20 cellular contexts compared by ENCODE assay signal in the genomic region with DNA sequence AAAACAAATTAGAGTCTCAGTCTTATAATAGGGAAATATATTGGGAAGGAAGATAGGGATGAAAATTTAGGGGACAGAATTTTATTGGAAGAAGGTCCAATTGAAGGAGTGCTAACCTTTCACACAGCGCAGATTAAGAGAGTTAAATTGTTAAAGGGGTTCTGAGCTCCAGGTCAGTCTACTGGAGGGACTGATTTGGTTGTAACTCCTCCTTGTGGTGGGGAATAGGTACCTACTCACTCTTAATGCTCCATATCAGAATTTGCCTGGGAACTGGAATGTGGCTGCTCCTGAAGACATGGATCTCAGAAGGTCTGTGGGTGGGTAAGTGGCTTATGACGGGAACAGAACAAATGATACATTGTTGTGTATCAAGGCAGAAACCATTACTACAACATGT.
DNase-seq lines count a peak whose midpoint lies in the region; ATAC-seq and TF ChIP-seq lines count a peak whose summit lies in the region.
"Had no signal": no experiment of that assay in that cellular context is flagged by ENCODE, and none has a peak within 500 bp of the region (broad histone marks: within the 10 kb centered on the region; RNA-seq: fewer than 3 reads in every experiment).

No MANE protein-coding gene starts in this region.

- H3K36me3 ChIP-seq in kidney epithelial cell (ENCODE audit: control insufficient read depth, insufficient read depth, low read length): no peaks in the 10 kb centered on the region
- H3K36me3 ChIP-seq: gastroesophageal sphincter, HAP-1 had no signal

- DNase-seq in HEK293T (ENCODE audit: extremely low spot score) (peak; percentile 39), astrocyte of the cerebellum (ENCODE audit: low read depth) (no peak), kidney epithelial cell (ENCODE audit: low read depth) (no peak), NCI-H2107 treated with DMSO at 0.1 percent for 48 hours (lab: John Stamatoyannopoulos, UW; ENCODE audit: unreplicated experiment) (no peak), kidney glomerular epithelial cell (lab: John Stamatoyannopoulos, UW) (no peak)
- DNase-seq in activated CD4-positive, alpha-beta T cell treated with anti-CD3 and anti-CD28 coated beads, Interleukin-2, amount 50 U/mL, for 48 hours: no peak
- DNase-seq: activated CD4-positive, alpha-beta T cell treated with anti-CD3 and anti-CD28 coated beads, Interleukin-2, amount 10 ng/mL, durations not matched to agents 7 days and 5 days; activated naive CD8-positive, alpha-beta T cell treated with anti-CD3 and anti-CD28 coated beads, Interleukin-2, amount 10 ng/mL, durations not matched to agents 7 days and 5 days; activated T-cell treated with anti-CD3 and anti-CD28 coated beads, Interleukin-2, amount 50 U/mL, for 24 hours; immature natural killer cell; retina; SIG-M5; substantia nigra had no signal

- CTCF ChIA-PET in HEK293T (lab: Yijun Ruan, JAX): interaction anchor here (0.5 to 1.6 kb wide), 3 partner anchors 48 to 63 kb away, joined by 4 to 7 read pairs (median 4); no protein-coding TSS in a partner anchor

- H3K36me3 Mint-ChIP-seq in activated T-helper 17 cell treated with anti-CD3 and anti-CD28 coated beads, Interleukin-2, amount 50 U/mL, for 72 hours (ENCODE audit: low read depth): no peaks in the 10 kb centered on the region
- H3K36me3 Mint-ChIP-seq: activated naive CD8-positive, alpha-beta T cell treated with anti-CD3 and anti-CD28 coated beads, Interleukin-2, amount 10 ng/mL, durations not matched to agents 7 days and 5 days; CD14-positive monocyte; immature natural killer cell; mesothelial cell of epicardium had no signal

- no peak for ATAC-seq in activated T-helper 17 cell treated with anti-CD3 and anti-CD28 coated beads, Interleukin-2, amount 50 U/mL, for 72 hours (replicated peaks)
- ATAC-seq: gastroesophageal sphincter had no signal

- no peak overlapping the region for H3K27ac Mint-ChIP-seq in activated T-helper 17 cell treated with anti-CD3 and anti-CD28 coated beads, Interleukin-2, amount 50 U/mL, for 72 hours
- H3K27ac Mint-ChIP-seq: activated CD4-positive, alpha-beta T cell treated with anti-CD3 and anti-CD28 coated beads, Interleukin-2, amount 10 ng/mL, durations not matched to agents 7 days and 5 days; activated naive CD8-positive, alpha-beta T cell treated with anti-CD3 and anti-CD28 coated beads, Interleukin-2, amount 10 ng/mL, durations not matched to agents 7 days and 5 days; activated T-cell treated with anti-CD3 and anti-CD28 coated beads, Interleukin-2, amount 50 U/mL, for 24 hours; CD14-positive monocyte; immature natural killer cell; mesothelial cell of epicardium had no signal

- H3K9me3 Mint-ChIP-seq in activated T-helper 17 cell treated with anti-CD3 and anti-CD28 coated beads, Interleukin-2, amount 50 U/mL, for 72 hours: peaks cover 24% of the 10 kb centered on the region
- H3K9me3 Mint-ChIP-seq: activated CD4-positive, alpha-beta T cell treated with anti-CD3 and anti-CD28 coated beads, Interleukin-2, amount 10 ng/mL, durations not matched to agents 7 days and 5 days; mesothelial cell of epicardium had no signal

- H3K27me3 ChIP-seq in kidney epithelial cell (ENCODE audit: control insufficient read depth, insufficient read depth, low read length): no peaks in the 10 kb centered on the region
- H3K27me3 ChIP-seq: gastroesophageal sphincter had no signal

- H3K4me1 Mint-ChIP-seq in activated T-helper 17 cell treated with anti-CD3 and anti-CD28 coated beads, Interleukin-2, amount 50 U/mL, for 72 hours: no peaks in the 10 kb centered on the region
- H3K4me1 Mint-ChIP-seq: activated CD4-positive, alpha-beta T cell treated with anti-CD3 and anti-CD28 coated beads, Interleukin-2, amount 10 ng/mL, durations not matched to agents 7 days and 5 days; activated naive CD8-positive, alpha-beta T cell treated with anti-CD3 and anti-CD28 coated beads, Interleukin-2, amount 10 ng/mL, durations not matched to agents 7 days and 5 days; CD14-positive monocyte; central memory CD8-positive, alpha-beta T cell; immature natural killer cell had no signal

- POLR2A ChIA-PET in HEK293T (lab: Yijun Ruan, JAX): no interaction called here

- in situ Hi-C loops in astrocyte of the cerebellum (cut with HindIII; ENCODE audit: low sequenced_read_pairs): no loop called here

- H3K27me3 Mint-ChIP-seq in activated T-helper 17 cell treated with anti-CD3 and anti-CD28 coated beads, Interleukin-2, amount 50 U/mL, for 72 hours: no peaks in the 10 kb centered on the region
- H3K27me3 Mint-ChIP-seq: activated CD4-positive, alpha-beta T cell treated with anti-CD3 and anti-CD28 coated beads, Interleukin-2, amount 10 ng/mL, durations not matched to agents 7 days and 5 days; activated naive CD8-positive, alpha-beta T cell treated with anti-CD3 and anti-CD28 coated beads, Interleukin-2, amount 10 ng/mL, durations not matched to agents 7 days and 5 days; activated T-cell treated with anti-CD3 and anti-CD28 coated beads, Interleukin-2, amount 50 U/mL, for 24 hours; central memory CD8-positive, alpha-beta T cell had no signal

- H3K4me3 ChIP-seq in astrocyte of the cerebellum (ENCODE audit: low read depth, low read length) (no peak overlapping the region), kidney epithelial cell (ENCODE audit: low read depth, low read length) (no peak overlapping the region)
- H3K4me3 ChIP-seq: gastroesophageal sphincter, HAP-1 had no signal

- H3K4me3 Mint-ChIP-seq in activated T-helper 17 cell treated with anti-CD3 and anti-CD28 coated beads, Interleukin-2, amount 50 U/mL, for 72 hours: no peak overlapping the region
- H3K4me3 Mint-ChIP-seq: activated CD4-positive, alpha-beta T cell treated with anti-CD3 and anti-CD28 coated beads, Interleukin-2, amount 10 ng/mL, durations not matched to agents 7 days and 5 days; activated naive CD8-positive, alpha-beta T cell treated with anti-CD3 and anti-CD28 coated beads, Interleukin-2, amount 10 ng/mL, durations not matched to agents 7 days and 5 days; activated T-cell treated with anti-CD3 and anti-CD28 coated beads, Interleukin-2, amount 50 U/mL, for 24 hours; CD14-positive monocyte; central memory CD8-positive, alpha-beta T cell; immature natural killer cell; mesothelial cell of epicardium had no signal

- H3K27ac ChIP-seq in C4-2B: no peak overlapping the region
- H3K27ac ChIP-seq: gastroesophageal sphincter had no signal

- TF ChIP-seq CTCF in C4-2B (conservative IDR thresholded peaks at IDR 0.05): peak; percentile 16
- peak; percentile 21 for TF ChIP-seq CTCF in astrocyte of the cerebellum (IDR thresholded peaks at IDR 0.05; ENCODE audit: low read depth, low read length, missing control alignments)
- peak; percentile 6 for TF ChIP-seq CTCF in kidney epithelial cell (IDR thresholded peaks at IDR 0.05; ENCODE audit: insufficient read depth, low read length, poor library complexity, severe bottlenecking)

TF ChIP-seq in HEK293T, 16 proteins besides CTCF, POLR2A, EP300 and RAD21:
- TF ChIP-seq NFRKB (IDR thresholded peaks at IDR 0.05): no peak
- no peak for TF ChIP-seq FOXA1 (IDR thresholded peaks at IDR 0.05)
- no peak for TF ChIP-seq LEF1 (IDR thresholded peaks at IDR 0.05; ENCODE audit: borderline replicate concordance)
- TF ChIP-seq FOXK2 (IDR thresholded peaks at IDR 0.05): no peak
- no peak for TF ChIP-seq L3MBTL2 (conservative IDR thresholded peaks at IDR 0.05)
- no peak for TF ChIP-seq TARDBP (IDR thresholded peaks at IDR 0.05)
- no peak for TF ChIP-seq BHLHE40 (IDR thresholded peaks at IDR 0.05; ENCODE audit: borderline replicate concordance)
- TF ChIP-seq, protein P1, sequence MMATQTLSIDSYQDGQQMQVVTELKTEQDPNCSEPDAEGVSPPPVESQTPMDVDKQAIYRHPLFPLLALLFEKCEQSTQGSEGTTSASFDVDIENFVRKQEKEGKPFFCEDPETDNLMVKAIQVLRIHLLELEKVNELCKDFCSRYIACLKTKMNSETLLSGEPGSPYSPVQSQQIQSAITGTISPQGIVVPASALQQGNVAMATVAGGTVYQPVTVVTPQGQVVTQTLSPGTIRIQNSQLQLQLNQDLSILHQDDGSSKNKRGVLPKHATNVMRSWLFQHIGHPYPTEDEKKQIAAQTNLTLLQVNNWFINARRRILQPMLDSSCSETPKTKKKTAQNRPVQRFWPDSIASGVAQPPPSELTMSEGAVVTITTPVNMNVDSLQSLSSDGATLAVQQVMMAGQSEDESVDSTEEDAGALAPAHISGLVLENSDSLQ (IDR thresholded peaks at IDR 0.05): no peak
- no peak for TF ChIP-seq ELF4 (IDR thresholded peaks at IDR 0.05)
- no peak for TF ChIP-seq CTBP1 (IDR thresholded peaks at IDR 0.05; ENCODE audit: borderline replicate concordance)
- no peak for TF ChIP-seq HDGF (IDR thresholded peaks at IDR 0.05; ENCODE audit: borderline replicate concordance)
- TF ChIP-seq SP1 (IDR thresholded peaks at IDR 0.05): no peak
- no peak for TF ChIP-seq SUZ12 (IDR thresholded peaks at IDR 0.05)
- TF ChIP-seq ZNF384 (IDR thresholded peaks at IDR 0.05): no peak
- TF ChIP-seq ARNT (IDR thresholded peaks at IDR 0.05): no peak
- no peak for TF ChIP-seq FOXM1 (IDR thresholded peaks at IDR 0.05; ENCODE audit: borderline replicate concordance)
